Comparison of ENCODE assay signal across 1 cellular context in genomic region chr6:41759106-41759904, GRCh38.
TF ChIP-seq lines count a peak whose summit lies in the region.

No MANE protein-coding gene starts in this region.

TF ChIP-seq in IMR-90, 13 proteins besides CTCF, POLR2A, EP300 and RAD21:
- TF ChIP-seq, protein P1, sequence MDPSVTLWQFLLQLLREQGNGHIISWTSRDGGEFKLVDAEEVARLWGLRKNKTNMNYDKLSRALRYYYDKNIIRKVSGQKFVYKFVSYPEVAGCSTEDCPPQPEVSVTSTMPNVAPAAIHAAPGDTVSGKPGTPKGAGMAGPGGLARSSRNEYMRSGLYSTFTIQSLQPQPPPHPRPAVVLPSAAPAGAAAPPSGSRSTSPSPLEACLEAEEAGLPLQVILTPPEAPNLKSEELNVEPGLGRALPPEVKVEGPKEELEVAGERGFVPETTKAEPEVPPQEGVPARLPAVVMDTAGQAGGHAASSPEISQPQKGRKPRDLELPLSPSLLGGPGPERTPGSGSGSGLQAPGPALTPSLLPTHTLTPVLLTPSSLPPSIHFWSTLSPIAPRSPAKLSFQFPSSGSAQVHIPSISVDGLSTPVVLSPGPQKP (IDR thresholded peaks at IDR 0.05; ENCODE audit: borderline replicate concordance, low read depth, low read length) = no peak
TF ChIP-seq in IMR-90: peak in this region for 0.
